In the genomic region with DNA sequence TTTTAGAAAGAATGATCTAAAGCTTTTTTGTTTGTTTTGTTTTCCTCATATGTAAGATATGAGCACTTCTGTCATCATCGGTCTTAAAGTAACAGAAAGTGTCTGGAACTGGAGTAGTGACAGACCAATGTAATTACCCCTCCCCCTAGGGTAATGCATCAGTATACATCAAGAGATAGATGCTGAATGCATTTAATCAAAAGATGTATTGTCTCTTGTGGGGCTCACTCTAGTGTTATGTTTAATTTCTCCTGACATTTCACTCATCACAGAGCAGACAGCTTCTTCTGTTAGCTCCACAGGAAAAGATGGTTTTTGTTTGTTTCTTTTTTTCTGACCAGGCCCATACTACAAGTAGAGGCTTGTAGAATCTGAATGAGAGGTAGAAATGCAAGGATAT, we compare ENCODE assay signal across 35 cellular contexts.
"Had no signal": no experiment of that assay in that cellular context is flagged by ENCODE, and none has a peak within 500 bp of the region (broad histone marks: within the 10 kb centered on the region; RNA-seq: fewer than 3 reads in every experiment).

No MANE protein-coding gene starts in this region.

- H3K4me3 Mint-ChIP-seq: activated B cell treated with CpG ODN at 0.5 μM for 24 hours; activated CD4-positive, alpha-beta memory T cell treated with anti-CD3 and anti-CD28 coated beads for 36 hours; activated CD4-positive, alpha-beta T cell treated with anti-CD3 and anti-CD28 coated beads, Interleukin-2, amount 10 ng/mL, durations not matched to agents 24 days and 14 days; activated CD8-positive, alpha-beta T cell treated with anti-CD3 and anti-CD28 coated beads for 36 hours; activated naive CD4-positive, alpha-beta T cell treated with anti-CD3 and anti-CD28 coated beads for 36 hours; activated naive CD8-positive, alpha-beta T cell treated with anti-CD3 and anti-CD28 coated beads for 36 hours; activated T-cell treated with anti-CD3 and anti-CD28 coated beads, Interleukin-2, amount 50 U/mL, for 4 hours; activated T-cell treated with anti-CD3 and anti-CD28 coated beads, Interleukin-2, amount 50 U/mL, for 72 hours; activated T-helper 1 cell treated with anti-CD3 and anti-CD28 coated beads, Interleukin-12 subunit alpha, Interleukin-12 subunit beta, Interleukin-2, Interleukin-4 antibody, amounts not matched to agents 30 ng/mL and 10 ng/mL and 1 ng/mL, durations not matched to agents 14 hours and 24 hours and 36 hours; activated T-helper 17 cell treated with anti-CD3 and anti-CD28 coated beads, Interleukin-2, amount 50 U/mL, for 72 hours; brain; central memory CD8-positive, alpha-beta T cell; T-helper 1 cell treated with Interleukin-12 subunit alpha and Interleukin-12 subunit beta and Interleukin-4 antibody, amounts not matched to agents 30 μg/mL and 1 μg/mL, for 36 hours; T-helper 2 cell treated with Interferon-gamma antibody and Interleukin-4, amounts not matched to agents 5 μg/mL and 100 μg/mL, for 36 hours had no signal

- ATAC-seq: activated CD8-positive, alpha-beta T cell treated with anti-CD3 and anti-CD28 coated beads for 36 hours; activated naive CD4-positive, alpha-beta T cell treated with anti-CD3 and anti-CD28 coated beads, Interleukin-2, amount 50 U/mL, for 72 hours; activated T-cell treated with anti-CD3 and anti-CD28 coated beads, Interleukin-2, amount 50 U/mL, for 4 hours; activated T-cell treated with anti-CD3 and anti-CD28 coated beads, Interleukin-2, amount 50 U/mL, for 72 hours; activated T-helper 17 cell treated with anti-CD3 and anti-CD28 coated beads, Interleukin-2, amount 50 U/mL, for 72 hours had no signal

- H3K9me3 Mint-ChIP-seq: activated B cell treated with CpG ODN at 0.5 μM for 24 hours; activated CD4-positive, alpha-beta memory T cell treated with anti-CD3 and anti-CD28 coated beads for 36 hours; activated CD4-positive, alpha-beta T cell treated with anti-CD3 and anti-CD28 coated beads, Interleukin-2, amount 10 ng/mL, durations not matched to agents 24 days and 14 days; activated CD8-positive, alpha-beta T cell treated with anti-CD3 and anti-CD28 coated beads for 36 hours; activated naive CD4-positive, alpha-beta T cell treated with anti-CD3 and anti-CD28 coated beads for 36 hours; activated naive CD4-positive, alpha-beta T cell treated with anti-CD3 and anti-CD28 coated beads, Interleukin-2, amount 50 U/mL, for 72 hours; activated naive CD8-positive, alpha-beta T cell treated with anti-CD3 and anti-CD28 coated beads for 36 hours; activated T-cell treated with anti-CD3 and anti-CD28 coated beads, Interleukin-2, amount 50 U/mL, for 4 hours; activated T-cell treated with anti-CD3 and anti-CD28 coated beads, Interleukin-2, amount 50 U/mL, for 72 hours; activated T-helper 1 cell treated with anti-CD3 and anti-CD28 coated beads, Interleukin-12 subunit alpha, Interleukin-12 subunit beta, Interleukin-2, Interleukin-4 antibody, amounts not matched to agents 30 ng/mL and 10 ng/mL and 1 ng/mL, durations not matched to agents 14 hours and 24 hours and 36 hours; activated T-helper 17 cell treated with anti-CD3 and anti-CD28 coated beads, Interleukin-2, amount 50 U/mL, for 72 hours; brain; central memory CD8-positive, alpha-beta T cell; T-helper 1 cell treated with Interleukin-12 subunit alpha and Interleukin-12 subunit beta and Interleukin-4 antibody, amounts not matched to agents 30 μg/mL and 1 μg/mL, for 36 hours; T-helper 2 cell treated with Interferon-gamma antibody and Interleukin-4, amounts not matched to agents 5 μg/mL and 100 μg/mL, for 36 hours had no signal

- DNase-seq: activated B cell treated with CpG ODN at 0.5 μM for 24 hours; activated CD4-positive, alpha-beta memory T cell treated with anti-CD3 and anti-CD28 coated beads for 36 hours; activated CD4-positive, alpha-beta T cell treated with anti-CD3 and anti-CD28 coated beads for 4 hours; activated CD4-positive, alpha-beta T cell treated with anti-CD3 and anti-CD28 coated beads, Interleukin-2, amount 10 ng/mL, durations not matched to agents 24 days and 14 days; activated CD4-positive, alpha-beta T cell treated with anti-CD3 and anti-CD28 coated beads, Interleukin-2, amount 50 U/mL, for 1 hour; activated CD4-positive, alpha-beta T cell treated with anti-CD3 and anti-CD28 coated beads, Interleukin-2, amount 50 U/mL, for 4 hours; activated CD4-positive, CD25-positive, alpha-beta regulatory T cell treated with anti-CD3 and anti-CD28 coated beads, Interleukin-2, amount 50 U/mL, for 72 hours; activated CD8-positive, alpha-beta memory T cell treated with anti-CD3 and anti-CD28 coated beads, Interleukin-2, amount 50 U/mL, for 4 hours; activated CD8-positive, alpha-beta T cell treated with anti-CD3 and anti-CD28 coated beads for 36 hours; activated effector memory CD4-positive, alpha-beta T cell treated with anti-CD3 and anti-CD28 coated beads, Interleukin-2, amount 50 U/mL, for 16 hours; activated gamma-delta T cell treated with Interleukin-2 at 50 U/mL for 16 hours; activated naive CD4-positive, alpha-beta T cell; activated naive CD4-positive, alpha-beta T cell treated with anti-CD3 and anti-CD28 coated beads for 36 hours; activated naive CD4-positive, alpha-beta T cell treated with anti-CD3 and anti-CD28 coated beads, Interleukin-2, amount 50 U/mL, for 16 hours; activated naive CD8-positive, alpha-beta T cell treated with anti-CD3 and anti-CD28 coated beads for 36 hours; activated T-cell treated with anti-CD3 and anti-CD28 coated beads for 4 hours; activated T-cell treated with anti-CD3 and anti-CD28 coated beads, Interleukin-2, amount 50 U/mL, for 1 hour; activated T-cell treated with anti-CD3 and anti-CD28 coated beads, Interleukin-2, amount 50 U/mL, for 4 hours; activated T-cell treated with anti-CD3 and anti-CD28 coated beads, Interleukin-2, amount 50 U/mL, for 72 hours; amygdala; anterior cingulate cortex; caudate nucleus; cerebellar nuclear complex; T-helper 2 cell; T-helper 9 cell had no signal

- H3K9me3 ChIP-seq: ascending aorta had no signal

- H3K4me1 ChIP-seq: ascending aorta had no signal

- H3K27me3 ChIP-seq: ascending aorta, cardiac muscle cell had no signal

- H3K27ac ChIP-seq: ascending aorta, cardiac muscle cell, VCaP had no signal

- H3K27me3 Mint-ChIP-seq: activated B cell treated with CpG ODN at 0.5 μM for 24 hours; activated CD4-positive, alpha-beta memory T cell treated with anti-CD3 and anti-CD28 coated beads for 36 hours; activated CD4-positive, alpha-beta T cell treated with anti-CD3 and anti-CD28 coated beads, Interleukin-2, amount 10 ng/mL, durations not matched to agents 24 days and 14 days; activated CD8-positive, alpha-beta T cell treated with anti-CD3 and anti-CD28 coated beads for 36 hours; activated naive CD8-positive, alpha-beta T cell treated with anti-CD3 and anti-CD28 coated beads for 36 hours; activated T-helper 17 cell treated with anti-CD3 and anti-CD28 coated beads, Interleukin-2, amount 50 U/mL, for 72 hours; brain; central memory CD8-positive, alpha-beta T cell had no signal

- H3K4me1 Mint-ChIP-seq: activated B cell treated with CpG ODN at 0.5 μM for 24 hours; activated CD4-positive, alpha-beta T cell treated with anti-CD3 and anti-CD28 coated beads, Interleukin-2, amount 10 ng/mL, durations not matched to agents 24 days and 14 days; activated naive CD8-positive, alpha-beta T cell treated with anti-CD3 and anti-CD28 coated beads for 36 hours; activated T-helper 17 cell treated with anti-CD3 and anti-CD28 coated beads, Interleukin-2, amount 50 U/mL, for 72 hours; central memory CD8-positive, alpha-beta T cell had no signal

- H3K4me3 ChIP-seq: ascending aorta, cardiac muscle cell had no signal

- H3K27ac Mint-ChIP-seq: activated B cell treated with CpG ODN at 0.5 μM for 24 hours; activated CD4-positive, alpha-beta memory T cell treated with anti-CD3 and anti-CD28 coated beads for 36 hours; activated CD4-positive, alpha-beta T cell treated with anti-CD3 and anti-CD28 coated beads, Interleukin-2, amount 10 ng/mL, durations not matched to agents 24 days and 14 days; activated CD8-positive, alpha-beta T cell treated with anti-CD3 and anti-CD28 coated beads for 36 hours; activated naive CD4-positive, alpha-beta T cell treated with anti-CD3 and anti-CD28 coated beads for 36 hours; activated naive CD4-positive, alpha-beta T cell treated with anti-CD3 and anti-CD28 coated beads, Interleukin-2, amount 50 U/mL, for 72 hours; activated naive CD8-positive, alpha-beta T cell treated with anti-CD3 and anti-CD28 coated beads for 36 hours; activated T-cell treated with anti-CD3 and anti-CD28 coated beads, Interleukin-2, amount 50 U/mL, for 72 hours; activated T-helper 1 cell treated with anti-CD3 and anti-CD28 coated beads, Interleukin-12 subunit alpha, Interleukin-12 subunit beta, Interleukin-2, Interleukin-4 antibody, amounts not matched to agents 30 ng/mL and 10 ng/mL and 1 ng/mL, durations not matched to agents 14 hours and 24 hours and 36 hours; activated T-helper 17 cell treated with anti-CD3 and anti-CD28 coated beads, Interleukin-2, amount 50 U/mL, for 72 hours; T-helper 1 cell treated with Interleukin-12 subunit alpha and Interleukin-12 subunit beta and Interleukin-4 antibody, amounts not matched to agents 30 μg/mL and 1 μg/mL, for 36 hours; T-helper 2 cell treated with Interferon-gamma antibody and Interleukin-4, amounts not matched to agents 5 μg/mL and 100 μg/mL, for 36 hours had no signal
